Comparison of ENCODE assay signal across 2 cellular contexts in genomic region chr10:69439350-69439739, GRCh38.
A peak's percentile ranks its signal among the peaks of the same experiment; 100 is the strongest.
TF ChIP-seq lines count a peak whose summit lies in the region.

No MANE protein-coding gene starts in this region.

TF ChIP-seq in HCT116, 20 proteins besides CTCF, POLR2A, EP300 and RAD21:
- TF ChIP-seq ZBTB33 (IDR thresholded peaks at IDR 0.05; ENCODE audit: extremely low read depth, insufficient replicate concordance, low read length) = no peak
- TF ChIP-seq EZH2phosphoT487 (IDR thresholded peaks at IDR 0.05; ENCODE audit: borderline replicate concordance) = no peak
- no peak for TF ChIP-seq EGR1 (IDR thresholded peaks at IDR 0.05; ENCODE audit: low read depth)
- TF ChIP-seq EZH2 (IDR thresholded peaks at IDR 0.05) = no peak
- no peak for TF ChIP-seq JUND (IDR thresholded peaks at IDR 0.05)
- TF ChIP-seq POLR2AphosphoS5 (IDR thresholded peaks at IDR 0.05; ENCODE audit: low read depth, low read length) = no peak
- no peak for TF ChIP-seq REST (IDR thresholded peaks at IDR 0.05; ENCODE audit: low read depth)
- TF ChIP-seq ELF1 (IDR thresholded peaks at IDR 0.05; ENCODE audit: borderline replicate concordance, low read depth) = no peak
- no peak for TF ChIP-seq FOSL1 (IDR thresholded peaks at IDR 0.05; ENCODE audit: low read depth)

TF ChIP-seq in K562, 482 proteins besides CTCF, POLR2A, EP300 and RAD21:
- no peak for TF ChIP-seq CHCHD3 (CRISPR knock-in tag; IDR thresholded peaks at IDR 0.05)
- TF ChIP-seq ARID4B (CRISPR knock-in tag; IDR thresholded peaks at IDR 0.05) = 0 out of 2 replicates have a peak, but pooled peaks have one; percentile 20
- no peak for TF ChIP-seq ESRRA (IDR thresholded peaks at IDR 0.05; ENCODE audit: borderline replicate concordance, low read depth)
- peak; percentile 38; the same call in 1 of the 2 replicates for TF ChIP-seq ZNF143 (CRISPR knock-in tag; IDR thresholded peaks at IDR 0.05)
- 0 out of 2 replicates have a peak, but pooled peaks have one; percentile 36 for TF ChIP-seq ZBTB9 (CRISPR knock-in tag; IDR thresholded peaks at IDR 0.05)
- TF ChIP-seq FOXA3 (CRISPR knock-in tag; conservative IDR thresholded peaks at IDR 0.05 in 1 of 2, IDR thresholded peaks at IDR 0.05 in 1 of 2) = 0 out of 4 replicates have a peak, but pooled peaks of 1 of the 2 experiments have one; percentile 14
- TF ChIP-seq CAMTA2 (CRISPR knock-in tag; conservative IDR thresholded peaks at IDR 0.05) = no peak
- TF ChIP-seq PBX2 (CRISPR knock-in tag; IDR thresholded peaks at IDR 0.05; ENCODE audit: low read depth) = no peak
- TF ChIP-seq PBX2 (tag; conservative IDR thresholded peaks at IDR 0.05; ENCODE audit: low read depth) = no peak
- TF ChIP-seq TARDBP (IDR thresholded peaks at IDR 0.05) = no peak
- no peak for TF ChIP-seq BRCA1 (IDR thresholded peaks at IDR 0.05)
- no peak for TF ChIP-seq BRCA1 (CRISPR knock-in tag; IDR thresholded peaks at IDR 0.05)
- TF ChIP-seq SRF (CRISPR knock-in tag; IDR thresholded peaks at IDR 0.05) = no peak
- no peak for TF ChIP-seq MTA2 (IDR thresholded peaks at IDR 0.05; ENCODE audit: low read depth)
- TF ChIP-seq MLLT1 (IDR thresholded peaks at IDR 0.05) = no peak
